In the genomic region with DNA sequence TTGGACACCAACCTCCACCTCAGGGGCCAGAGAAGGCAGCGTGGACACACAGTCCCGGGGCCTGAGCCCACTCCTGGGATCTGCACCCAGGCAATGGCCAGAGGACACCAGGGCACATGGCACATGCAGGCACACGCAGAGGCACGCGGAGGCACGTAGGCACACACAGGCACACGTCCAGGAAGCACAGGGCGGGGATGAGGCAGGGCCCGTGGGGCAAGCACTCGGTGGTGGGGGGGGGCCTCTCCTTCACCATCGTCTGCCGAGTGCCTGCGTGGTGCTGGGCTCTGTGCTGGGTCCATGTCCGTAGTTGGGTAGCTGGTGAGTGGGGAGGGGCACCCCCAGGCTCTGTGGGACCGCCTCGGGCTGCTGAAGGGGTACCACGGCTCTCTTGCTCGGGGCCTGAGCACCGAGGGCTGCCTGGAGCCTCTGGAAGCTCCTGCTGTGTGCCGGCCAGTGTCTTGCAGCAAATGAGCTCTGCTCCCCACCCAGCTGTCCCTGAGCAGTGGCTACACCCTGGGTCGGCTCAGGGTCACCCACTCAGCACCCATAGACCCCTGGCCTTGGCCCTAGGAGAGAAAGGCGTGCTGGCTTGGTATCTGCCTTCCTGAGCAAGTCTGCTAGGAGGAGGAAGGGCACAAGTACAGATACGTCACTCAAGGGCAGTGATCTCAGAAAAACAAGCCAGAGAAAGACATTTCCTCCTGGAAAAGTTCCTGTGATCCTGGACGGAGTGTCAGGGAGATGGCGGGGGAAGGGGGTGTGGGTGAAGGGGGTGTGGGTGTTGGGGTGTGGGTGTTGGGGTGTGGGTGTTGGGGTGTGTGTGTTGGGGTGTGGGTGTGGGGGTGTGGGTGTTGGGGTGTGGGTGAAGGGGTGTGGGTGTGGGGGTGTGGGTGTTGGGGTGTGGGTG, we compare ENCODE assay signal across 9 cellular contexts. TPM values are rescaled to one million over a fixed set of nuclear protein-coding genes. Genes with fewer than 3 reads are reported as not detected.
DNase-seq lines count a peak whose midpoint lies in the region; ATAC-seq and TF ChIP-seq lines count a peak whose summit lies in the region.
"Had no signal": no experiment of that assay in that cellular context is flagged by ENCODE, and none has a peak within 500 bp of the region (broad histone marks: within the 10 kb centered on the region; RNA-seq: fewer than 3 reads in every experiment).

No MANE protein-coding gene starts in this region.

- H3K4me1 ChIP-seq in breast epithelium: peaks cover 6 to 28% of the 10 kb centered on the region in 2 donors

- peak overlapping the region; percentile 67 to 71 for H3K27ac ChIP-seq in breast epithelium
- H3K27ac ChIP-seq: neutrophil had no signal

- intact Hi-C loops in breast epithelium (cut with DNase I; ENCODE audit: low total_unique reads): no loop called here

- H3K9me3 ChIP-seq in breast epithelium: no peaks in the 10 kb centered on the region
- H3K9me3 ChIP-seq: neutrophil had no signal

- no peak for TF ChIP-seq POLR2A in breast epithelium (IDR thresholded peaks at IDR 0.05)

- DNase-seq in AG10803 (ENCODE audit: low read depth): peak; percentile 21
- DNase-seq in NCI-H1694 treated with DMSO at 0.1 percent for 48 hours (lab: John Stamatoyannopoulos, UW): peak; percentile 11
- DNase-seq in breast epithelium (ENCODE audit: low spot score in 2 of 2): peak; percentile 40 to 62
- peak; percentile 64 to 74 for DNase-seq in lung microvascular endothelial cell (ENCODE audit: low read depth in 2 of 2)

- no peak for TF ChIP-seq CTCF in AG10803 (conservative IDR thresholded peaks at IDR 0.05; ENCODE audit: low read length)
- TF ChIP-seq CTCF in breast epithelium (IDR thresholded peaks at IDR 0.05): no peak

- no peaks in the 10 kb centered on the region for H3K36me3 ChIP-seq in breast epithelium
- H3K36me3 ChIP-seq: neutrophil had no signal

- H3K4me3 ChIP-seq in AG10803 (ENCODE audit: low read length) (no peak overlapping the region), breast epithelium (no peak overlapping the region)

- ATAC-seq in GM21737 (IDR thresholded peaks at IDR 0.05; ENCODE audit: unreplicated experiment) (no peak), HG02678 (IDR thresholded peaks at IDR 0.05; ENCODE audit: unreplicated experiment) (no peak), GM19397 (IDR thresholded peaks at IDR 0.05; ENCODE audit: unreplicated experiment) (no peak), HG02981 (IDR thresholded peaks at IDR 0.05; ENCODE audit: unreplicated experiment) (no peak)

- no peaks in the 10 kb centered on the region for H3K27me3 ChIP-seq in breast epithelium

RNA-seq across cellular contexts. Expression of a gene that starts 26.5 kb away (rescaled TPM):
- total RNA-seq in breast epithelium (under 1 TPM in 1 of 3 donors, not detected in 2; 0.15 TPM), lung microvascular endothelial cell (not detected in 2 replicates)

RNA-seq across cellular contexts. Expression of a gene that starts 37.3 kb away (rescaled TPM):
- total RNA-seq in breast epithelium (under 1 TPM; 0.16 to 0.88 (median 0.33) TPM), lung microvascular endothelial cell (not detected in 2 replicates)

Comparison
In these comparisons a context has a peak if more than half of its experiments do, and no peak if none do; other contexts are left out.
1. DNase-seq: peak in every context shown above with its lines; median percentile 69 in lung microvascular endothelial cell; 51 in breast epithelium; 21 in AG10803; 11 in NCI-H1694 treated with DMSO at 0.1 percent for 48 hours.